Comparison of ENCODE assay signal across 1 cellular context in genomic region chr2:109264595-109265328, GRCh38.
A peak's percentile ranks its signal among the peaks of the same experiment; 100 is the strongest.
TF ChIP-seq lines count a peak whose summit lies in the region.

No MANE protein-coding gene starts in this region.

TF ChIP-seq in HepG2, 621 proteins besides CTCF, POLR2A, EP300 and RAD21 (continued from another document and continues in another):
- TF ChIP-seq NCOR1 (IDR thresholded peaks at IDR 0.05; ENCODE audit: borderline replicate concordance, low read length) = peak; percentile 65; the same call in 1 of the 2 replicates
- no peak for TF ChIP-seq ZBTB7A (CRISPR knock-in tag; IDR thresholded peaks at IDR 0.05)
- TF ChIP-seq PATZ1 (CRISPR knock-in tag; IDR thresholded peaks at IDR 0.05) = no peak
- TF ChIP-seq SPEN (CRISPR knock-in tag; IDR thresholded peaks at IDR 0.05; ENCODE audit: low read depth) = no peak
- TF ChIP-seq KLF11 (CRISPR knock-in tag; IDR thresholded peaks at IDR 0.05) = no peak
- no peak for TF ChIP-seq ZNF234 (CRISPR knock-in tag; conservative IDR thresholded peaks at IDR 0.05)
- no peak for TF ChIP-seq MTERF4 (CRISPR knock-in tag; IDR thresholded peaks at IDR 0.05)
- no peak for TF ChIP-seq POLR2G (IDR thresholded peaks at IDR 0.05; ENCODE audit: low read depth, low read length)
- TF ChIP-seq SOX6 (IDR thresholded peaks at IDR 0.05) = no peak
- TF ChIP-seq SOX6 (CRISPR knock-in tag; IDR thresholded peaks at IDR 0.05) = peak; percentile 26; the same call in 1 of the 2 replicates
- TF ChIP-seq ZNF607 (CRISPR knock-in tag; IDR thresholded peaks at IDR 0.05; ENCODE audit: borderline replicate concordance) = no peak
- no peak for TF ChIP-seq BRD4 (CRISPR knock-in tag; IDR thresholded peaks at IDR 0.05)
- no peak for TF ChIP-seq ZNF513 (CRISPR knock-in tag; conservative IDR thresholded peaks at IDR 0.05)
- TF ChIP-seq ZNF564 (CRISPR knock-in tag; IDR thresholded peaks at IDR 0.05) = no peak
- no peak for TF ChIP-seq DDIT3 (CRISPR knock-in tag; IDR thresholded peaks at IDR 0.05)
- no peak for TF ChIP-seq ISL2 (CRISPR knock-in tag; IDR thresholded peaks at IDR 0.05)
- no peak for TF ChIP-seq ATF4 (CRISPR knock-in tag; IDR thresholded peaks at IDR 0.05)
- no peak for TF ChIP-seq ZNF24 (IDR thresholded peaks at IDR 0.05)
- TF ChIP-seq GATAD2A (CRISPR knock-in tag; IDR thresholded peaks at IDR 0.05) = peak; percentile 66
- TF ChIP-seq FOXP1 (IDR thresholded peaks at IDR 0.05) = no peak
- TF ChIP-seq FOXP1 (CRISPR knock-in tag; IDR thresholded peaks at IDR 0.05) = no peak
- TF ChIP-seq THRA (CRISPR knock-in tag; IDR thresholded peaks at IDR 0.05; ENCODE audit: borderline replicate concordance) = no peak
- TF ChIP-seq ZC3H13 (CRISPR knock-in tag; IDR thresholded peaks at IDR 0.05) = no peak
- no peak for TF ChIP-seq JUNB (CRISPR knock-in tag; IDR thresholded peaks at IDR 0.05; ENCODE audit: borderline replicate concordance)
- TF ChIP-seq ARID5B (CRISPR knock-in tag; IDR thresholded peaks at IDR 0.05) = 0 out of 2 replicates have a peak, but pooled peaks have one; percentile 27
- TF ChIP-seq CBX5 (CRISPR knock-in tag; IDR thresholded peaks at IDR 0.05; ENCODE audit: borderline replicate concordance) = no peak
- no peak for TF ChIP-seq NPAS2 (CRISPR knock-in tag; IDR thresholded peaks at IDR 0.05; ENCODE audit: borderline replicate concordance)
- 0 out of 2 replicates have a peak, but pooled peaks have one; percentile 45 for TF ChIP-seq ZBTB7B (CRISPR knock-in tag; IDR thresholded peaks at IDR 0.05)
- no peak for TF ChIP-seq SNAPC4 (CRISPR knock-in tag; IDR thresholded peaks at IDR 0.05)
- TF ChIP-seq PHF8 (CRISPR knock-in tag; IDR thresholded peaks at IDR 0.05) = no peak
- peak; percentile 85; the same call in 1 of the 2 replicates for TF ChIP-seq ZNF362 (CRISPR knock-in tag; IDR thresholded peaks at IDR 0.05; ENCODE audit: borderline replicate concordance)
- no peak for TF ChIP-seq ZBTB1 (CRISPR knock-in tag; IDR thresholded peaks at IDR 0.05; ENCODE audit: borderline replicate concordance)
- no peak for TF ChIP-seq ZNF33B (CRISPR knock-in tag; IDR thresholded peaks at IDR 0.05)
- no peak for TF ChIP-seq NAIF1 (CRISPR knock-in tag; IDR thresholded peaks at IDR 0.05; ENCODE audit: borderline replicate concordance)
- TF ChIP-seq ZHX2 (IDR thresholded peaks at IDR 0.05; ENCODE audit: low read depth) = no peak
- no peak for TF ChIP-seq ZHX2 (CRISPR knock-in tag; IDR thresholded peaks at IDR 0.05; ENCODE audit: borderline replicate concordance)
